In the genomic region with DNA sequence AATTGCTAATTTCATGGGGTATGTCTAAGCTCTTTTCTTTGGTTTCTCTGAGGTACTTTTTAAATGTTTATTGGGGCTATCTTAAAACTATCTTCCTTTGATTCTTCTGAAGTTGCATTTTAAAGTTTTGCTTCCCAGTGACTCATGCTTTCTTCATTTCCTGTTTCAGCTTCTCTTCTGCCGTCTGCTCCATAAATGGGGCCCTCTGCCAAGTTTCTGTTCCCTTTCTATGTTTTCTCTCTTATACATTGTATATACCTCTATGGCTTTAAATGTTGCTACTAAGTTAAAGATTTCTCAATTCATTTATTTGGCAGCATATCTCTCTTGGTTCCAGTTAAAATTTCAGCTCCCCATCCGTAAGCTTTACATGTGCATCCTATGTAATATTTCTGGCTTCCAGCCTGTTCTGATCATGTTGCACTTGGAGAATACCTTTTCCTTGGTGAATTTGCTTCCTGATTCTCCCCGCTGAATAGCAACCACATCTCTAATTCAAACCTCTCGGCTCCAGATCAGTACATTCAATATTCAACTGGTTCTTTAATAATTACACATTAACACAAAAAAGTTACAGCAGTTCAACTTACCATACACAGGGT, we compare ENCODE assay signal across 8 cellular contexts.
A peak's percentile ranks its signal among the peaks of the same experiment; 100 is the strongest.
DNase-seq lines count a peak whose midpoint lies in the region; ATAC-seq and TF ChIP-seq lines count a peak whose summit lies in the region.

No MANE protein-coding gene starts in this region.

- TF ChIP-seq CTCF in fibroblast of mammary gland (conservative IDR thresholded peaks at IDR 0.05; ENCODE audit: control insufficient read depth, insufficient read depth, low read depth, low read length): no peak

- H3K27me3 ChIP-seq in BLaER1 treated with 17β-estradiol and CSF1 and Interleukin-3, amounts not matched to agents 10 nM and 100 nM: no peaks in the 10 kb centered on the region

- H3K4me3 ChIP-seq in BLaER1 treated with 17β-estradiol and CSF1 and Interleukin-3, amounts not matched to agents 10 nM and 100 nM: peak overlapping the region in 4 of 10 experiments; percentile 4 to 30 (median 17); a peak in 5 of 20 replicates
- H3K4me3 ChIP-seq in fibroblast of mammary gland (ENCODE audit: control insufficient read depth, low read depth, low read length): no peak overlapping the region

- peak overlapping the region; percentile 5 to 74 (median 69); a peak in 19 of 22 replicates for H3K9ac ChIP-seq in BLaER1 treated with 17β-estradiol and CSF1 and Interleukin-3, amounts not matched to agents 10 nM and 100 nM

- H4K20me1 ChIP-seq in BLaER1 treated with 17β-estradiol and CSF1 and Interleukin-3, amounts not matched to agents 10 nM and 100 nM: no peaks in the 10 kb centered on the region

- DNase-seq in SK-MEL-5 (ENCODE audit: low read depth, low spot score) (peak; percentile 10), fibroblast of mammary gland (ENCODE audit: low read depth) (peak; percentile 83), putamen (ENCODE audit: low spot score) (no peak), DMS79 (lab: John Stamatoyannopoulos, UW) (no peak)

- no peaks in the 10 kb centered on the region for H3K9me3 Mint-ChIP-seq in stimulated activated memory B cell treated with anti-CD40 and anti-IgM and Interleukin-4, amounts not matched to agents 10 μg/mL and 1 μg/mL and 100 μg/mL, for 72 hours

- peak overlapping the region; percentile 30 for H3K4me3 Mint-ChIP-seq in stimulated activated memory B cell treated with anti-CD40 and anti-IgM and Interleukin-4, amounts not matched to agents 10 μg/mL and 1 μg/mL and 100 μg/mL, for 72 hours

- H3K27ac Mint-ChIP-seq in stimulated activated memory B cell treated with anti-CD40 and anti-IgM and Interleukin-4, amounts not matched to agents 10 μg/mL and 1 μg/mL and 100 μg/mL, for 72 hours: peak overlapping the region; percentile 69

- H3K36me3 Mint-ChIP-seq in stimulated activated memory B cell treated with anti-CD40 and anti-IgM and Interleukin-4, amounts not matched to agents 10 μg/mL and 1 μg/mL and 100 μg/mL, for 72 hours: no peaks in the 10 kb centered on the region

- H3K9me3 ChIP-seq in BLaER1 treated with 17β-estradiol and CSF1 and Interleukin-3, amounts not matched to agents 10 nM and 100 nM (replicated peaks in 1 of 11): peaks cover 0 to 5% (median 4%) of the 10 kb centered on the region in 11 experiments; a peak in 4 of 22 replicates

- peaks cover 55% of the 10 kb centered on the region for H3K4me1 Mint-ChIP-seq in stimulated activated memory B cell treated with anti-CD40 and anti-IgM and Interleukin-4, amounts not matched to agents 10 μg/mL and 1 μg/mL and 100 μg/mL, for 72 hours

- peaks cover 30 to 77% (median 52%) of the 10 kb centered on the region in 10 experiments for H3K4me1 ChIP-seq in BLaER1 treated with 17β-estradiol and CSF1 and Interleukin-3, amounts not matched to agents 10 nM and 100 nM

- ATAC-seq in GM19324 (IDR thresholded peaks at IDR 0.05; ENCODE audit: low FRiP score, unreplicated experiment): peak; percentile 53
- ATAC-seq in HG03175 (IDR thresholded peaks at IDR 0.05; ENCODE audit: unreplicated experiment): peak; percentile 76
- peak; percentile 89 for ATAC-seq in stimulated activated memory B cell treated with anti-CD40 and anti-IgM and Interleukin-4, amounts not matched to agents 10 μg/mL and 1 μg/mL and 100 μg/mL, for 72 hours

- no peaks in the 10 kb centered on the region for H3K27me3 Mint-ChIP-seq in stimulated activated memory B cell treated with anti-CD40 and anti-IgM and Interleukin-4, amounts not matched to agents 10 μg/mL and 1 μg/mL and 100 μg/mL, for 72 hours

- in situ Hi-C loops in SK-MEL-5 (cut with HindIII; ENCODE audit: low pct_unique_long_range_greater_than_20kb, low sequenced_read_pairs): no loop called here

- H3K27ac ChIP-seq in BLaER1 treated with 17β-estradiol and CSF1 and Interleukin-3, amounts not matched to agents 10 nM and 100 nM: peak overlapping the region; percentile 75 to 90 (median 87)

- no peaks in the 10 kb centered on the region for H3K36me3 ChIP-seq in BLaER1 treated with 17β-estradiol and CSF1 and Interleukin-3, amounts not matched to agents 10 nM and 100 nM

- H3K4me2 ChIP-seq in BLaER1 treated with 17β-estradiol and CSF1 and Interleukin-3, amounts not matched to agents 10 nM and 100 nM: peak overlapping the region; percentile 49 to 91 (median 74)

Comparison
In these comparisons a context has a peak if more than half of its experiments do, and no peak if none do; other contexts are left out.
1. DNase-seq: peak in SK-MEL-5 (single experiment) and fibroblast of mammary gland (single experiment); none in putamen (single experiment) and DMS79 (single experiment).
2. Peak in every context shown above with its lines, with median percentiles within 50 percentile points of each other: ATAC-seq.